ENCODE assay signal across 35 cellular contexts in the genomic region with DNA sequence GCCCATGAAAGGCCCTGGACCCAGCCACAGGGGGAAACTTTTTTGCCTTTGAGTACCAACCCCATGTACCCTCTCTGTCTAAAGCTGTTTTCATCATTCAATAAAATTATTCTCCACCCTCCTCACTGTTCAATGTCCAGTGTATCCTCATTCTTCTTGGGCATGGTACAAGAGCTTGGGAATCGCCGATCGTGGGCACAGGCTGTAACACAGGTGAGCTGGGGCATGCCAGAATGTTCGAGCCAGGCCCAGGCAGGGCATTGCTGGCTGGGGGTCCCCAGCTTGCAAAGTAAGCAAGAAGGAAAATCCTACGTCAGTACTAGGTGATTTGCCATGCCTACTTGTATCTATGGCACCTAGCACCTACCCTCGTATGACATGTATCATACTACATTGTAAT.
"Had no signal": no experiment of that assay in that cellular context is flagged by ENCODE, and none has a peak within 500 bp of the region (broad histone marks: within the 10 kb centered on the region; RNA-seq: fewer than 3 reads in every experiment).

No MANE protein-coding gene starts in this region.

- H3K36me3 ChIP-seq: MG63 had no signal

- H3K4me3 ChIP-seq: MG63 had no signal

- DNase-seq: Karpas-422, Kasumi-1, MG63, MM.1S, MV-4-11, NCI-H1048, NCI-H1092, NCI-H1092 treated with DMSO at 0.1 percent for 48 hours, NCI-H1105, NCI-H1105 treated with DMSO at 0.1 percent for 48 hours, NCI-H1417, NCI-H1417 treated with DMSO at 0.1 percent for 48 hours, NCI-H1436, NCI-H1436 treated with DMSO at 0.1 percent for 48 hours, NCI-H146, NCI-H1694, NCI-H1694 treated with DMSO at 0.1 percent for 48 hours, NCI-H187, NCI-H187 treated with DMSO at 0.1 percent for 48 hours, NCI-H1930, NCI-H2029, NCI-H2029 treated with DMSO at 0.1 percent for 48 hours, NCI-H2081, NCI-H2081 treated with DMSO at 0.1 percent for 48 hours, NCI-H2107, NCI-H2171, NCI-H2171 treated with DMSO at 0.1 percent for 48 hours, NCI-H2227 treated with DMSO at 0.1 percent for 48 hours, NCI-H226, NCI-H345, NCI-H446, NCI-H446 treated with DMSO at 0.1 percent for 48 hours, NCI-H510A, NCI-H510A treated with DMSO at 0.1 percent for 48 hours, NCI-H524 had no signal

- H3K27me3 ChIP-seq: MG63 had no signal

- H3K9me3 ChIP-seq: MG63 had no signal
